8 cellular contexts compared by ENCODE assay signal in genomic region chr13:113186061-113186900, GRCh38. TPM values are rescaled to one million over a fixed set of nuclear protein-coding genes. Genes with fewer than 3 reads are reported as not detected.
A peak's percentile ranks its signal among the peaks of the same experiment; 100 is the strongest.
DNase-seq lines count a peak whose midpoint lies in the region; ATAC-seq and TF ChIP-seq lines count a peak whose summit lies in the region.

No MANE protein-coding gene starts in this region.

- no peak overlapping the region for H3K23ac ChIP-seq in mesendoderm (ENCODE audit: low read length)

- H3K27ac ChIP-seq in hepatocyte (peak overlapping the region; percentile 80), ovary (no peak overlapping the region), mesendoderm (ENCODE audit: low read depth, low read length) (no peak overlapping the region)

- H4K20me1 ChIP-seq in hepatocyte (ENCODE audit: insufficient read depth, poor library complexity, severe bottlenecking): no peaks in the 10 kb centered on the region

- no peak overlapping the region for H3K56ac ChIP-seq in mesendoderm (ENCODE audit: low read length)

- WGBS in hepatocyte (ENCODE audit: low lambda C conversion rate, missing lambda C conversion rate): 83% methylated on average over 13 of the region's 13 CpGs
- 79 to 86% (median 81%) methylated on average over 13 of the region's 13 CpGs for WGBS in ovary, 3 donors
- no CpG with 5 or more reads among the region's 13 CpGs for WGBS in mesendoderm (ENCODE audit: extremely low coverage, insufficient coverage, low lambda C conversion rate)

- peaks cover 5% of the 10 kb centered on the region for H3K79me2 ChIP-seq in hepatocyte
- H3K79me2 ChIP-seq in mesendoderm (ENCODE audit: control insufficient read depth, insufficient read depth, low read length): no peaks in the 10 kb centered on the region

- peak; percentile 86 for ATAC-seq in GM21367 (IDR thresholded peaks at IDR 0.05; ENCODE audit: unreplicated experiment)
- peak; percentile 78 for ATAC-seq in HG03558 (IDR thresholded peaks at IDR 0.05; ENCODE audit: extremely low read depth, unreplicated experiment)
- no peak for ATAC-seq in sciatic nerve

- H3K79me1 ChIP-seq in mesendoderm (ENCODE audit: low read length): peaks cover 2% of the 10 kb centered on the region

- H2AK5ac ChIP-seq in mesendoderm (ENCODE audit: low read length): no peak overlapping the region

- no peaks in the 10 kb centered on the region for H3K27me3 ChIP-seq in hepatocyte
- no peaks in the 10 kb centered on the region for H3K27me3 ChIP-seq in ovary
- no peaks in the 10 kb centered on the region for H3K27me3 ChIP-seq in mesendoderm (ENCODE audit: insufficient read depth, low read length, poor library complexity)

- no peak overlapping the region for H4K5ac ChIP-seq in mesendoderm (ENCODE audit: low read length)

- no peak overlapping the region for H3K4ac ChIP-seq in mesendoderm (ENCODE audit: low read depth, low read length)

- H2BK120ac ChIP-seq in mesendoderm (ENCODE audit: low read depth, low read length): no peak overlapping the region

- H3K4me1 ChIP-seq in hepatocyte (ENCODE audit: insufficient read depth) (no peaks in the 10 kb centered on the region), ovary (ENCODE audit: insufficient read depth) (no peaks in the 10 kb centered on the region), mesendoderm (ENCODE audit: control insufficient read depth, low read depth, low read length) (no peaks in the 10 kb centered on the region)

- peak overlapping the region; percentile 33; the same call in 1 of the 2 replicates for H3K4me3 ChIP-seq in GM08714 (ENCODE audit: low read length)
- H3K4me3 ChIP-seq in hepatocyte: no peak overlapping the region
- H3K4me3 ChIP-seq in ovary: no peak overlapping the region
- H3K4me3 ChIP-seq in mesendoderm (ENCODE audit: low read length): no peak overlapping the region

- peaks cover 5% of the 10 kb centered on the region for H3K36me3 ChIP-seq in hepatocyte (replicated peaks; ENCODE audit: insufficient read depth, low read depth)
- no peaks in the 10 kb centered on the region for H3K36me3 ChIP-seq in ovary
- peaks cover 4% of the 10 kb centered on the region for H3K36me3 ChIP-seq in mesendoderm (ENCODE audit: control insufficient read depth, insufficient read depth, low read length)

- no peak overlapping the region for H3K18ac ChIP-seq in mesendoderm (ENCODE audit: low read length)

- H3K9ac ChIP-seq in mesendoderm (ENCODE audit: low read length): no peak overlapping the region

- no peak for TF ChIP-seq EP300 in ovary (IDR thresholded peaks at IDR 0.05)

- TF ChIP-seq CTCF in hepatocyte (IDR thresholded peaks at IDR 0.05; ENCODE audit: poor library complexity) (no peak), ovary (IDR thresholded peaks at IDR 0.05) (no peak)

- no peak overlapping the region for H2BK15ac ChIP-seq in mesendoderm (replicated peaks; ENCODE audit: low read depth)

- intact Hi-C loops in sciatic nerve (cut with DNase I) (no loop called here), ovary (cut with DNase I) (no loop called here)

- no peaks in the 10 kb centered on the region for H3K9me3 ChIP-seq in hepatocyte (ENCODE audit: low read depth)
- H3K9me3 ChIP-seq in ovary: no peaks in the 10 kb centered on the region

- no peak overlapping the region for H2AFZ ChIP-seq in hepatocyte

- H3K9me2 ChIP-seq in hepatocyte (replicated peaks; ENCODE audit: insufficient read depth): no peaks in the 10 kb centered on the region

- no peak overlapping the region for H4K8ac ChIP-seq in mesendoderm (ENCODE audit: low read depth, low read length)

- no peak for TF ChIP-seq POLR2A in ovary (IDR thresholded peaks at IDR 0.05)

- no peak for DNase-seq in hepatocyte (ENCODE audit: low spot score)
- no peak for DNase-seq in sciatic nerve (ENCODE audit: low spot score)
- DNase-seq in ovary: no peak
- DNase-seq in kidney tubule cell (ENCODE audit: low spot score): no peak
- no peak for DNase-seq in mesendoderm

- H2BK5ac ChIP-seq in mesendoderm (ENCODE audit: low read length): no peak overlapping the region

- H3K4me2 ChIP-seq in hepatocyte (no peak overlapping the region), mesendoderm (ENCODE audit: low read length) (no peak overlapping the region)

RNA-seq across cellular contexts. Expression of gene PCID2, which starts 22.2 kb away (rescaled TPM):
- total RNA-seq in hepatocyte: 55.4 and 64.9 TPM in 2 replicates
- polyA plus RNA-seq in hepatocyte: 42.3 and 47.5 TPM in 2 replicates
- total RNA-seq in sciatic nerve: 45.1 TPM
- total RNA-seq in ovary: 10 to 100 TPM; 43.5 to 56.2 (median 53.5) TPM
- 10 to 100 TPM; 46.1 to 55.9 TPM for polyA plus RNA-seq in ovary
- 54.1 TPM for polyA plus RNA-seq in mesendoderm (2013, experiment 1 of 2)
- polyA plus RNA-seq in mesendoderm (2013, experiment 2 of 2): 53.2 TPM

RNA-seq across cellular contexts. Expression of gene CUL4A, which starts 23.1 kb away (rescaled TPM):
- total RNA-seq in hepatocyte (75.8 and 85.3 TPM in 2 replicates), sciatic nerve (62.3 TPM), ovary (10 to 100 TPM; 41.1 to 66.4 (median 50.0) TPM)
- polyA plus RNA-seq in hepatocyte (51.0 and 52.2 TPM in 2 replicates), ovary (10 to 100 TPM; 24.0 to 43.5 TPM)
- 72.3 TPM for polyA plus RNA-seq in mesendoderm (2013, experiment 1 of 2)
- polyA plus RNA-seq in mesendoderm (2013, experiment 2 of 2): 73.1 TPM

RNA-seq across cellular contexts. Expression of gene PROZ, which starts 27.8 kb away (rescaled TPM):
- total RNA-seq in hepatocyte: 4.7 and 5.4 TPM in 2 replicates
- 4.7 and 8.0 TPM in 2 replicates for polyA plus RNA-seq in hepatocyte
- not detected for total RNA-seq in sciatic nerve
- not detected for total RNA-seq in ovary
- polyA plus RNA-seq in ovary: not detected
- not detected for polyA plus RNA-seq in mesendoderm (2013, experiment 1 of 2)
- polyA plus RNA-seq in mesendoderm (2013, experiment 2 of 2): not detected
